1 cellular context compared by ENCODE assay signal in genomic region chr3:184002469-184002868, GRCh38.
TF ChIP-seq lines count a peak whose summit lies in the region.

No MANE protein-coding gene starts in this region.

TF ChIP-seq in H1, 55 proteins besides CTCF, POLR2A, EP300 and RAD21:
- TF ChIP-seq RBBP5 (IDR thresholded peaks at IDR 0.05; ENCODE audit: borderline replicate concordance, low read depth, low read length) (no peak), POU5F1 (IDR thresholded peaks at IDR 0.05; ENCODE audit: low read depth, low read length) (no peak), FOSL1 (IDR thresholded peaks at IDR 0.05; ENCODE audit: insufficient read depth, low read depth, low read length) (no peak), CHD1 (IDR thresholded peaks at IDR 0.05; ENCODE audit: low read depth, low read length) (no peak), NANOG (IDR thresholded peaks at IDR 0.05; ENCODE audit: insufficient read depth, low read depth, low read length, poor library complexity, severe bottlenecking) (no peak), TBP (IDR thresholded peaks at IDR 0.05; ENCODE audit: low read depth, low read length) (no peak), SAP30 (IDR thresholded peaks at IDR 0.05; ENCODE audit: insufficient read depth, insufficient replicate concordance, low read length) (no peak), HDAC6 (IDR thresholded peaks at IDR 0.05; ENCODE audit: low read depth, low read length) (no peak)
- TF ChIP-seq, protein P1, sequence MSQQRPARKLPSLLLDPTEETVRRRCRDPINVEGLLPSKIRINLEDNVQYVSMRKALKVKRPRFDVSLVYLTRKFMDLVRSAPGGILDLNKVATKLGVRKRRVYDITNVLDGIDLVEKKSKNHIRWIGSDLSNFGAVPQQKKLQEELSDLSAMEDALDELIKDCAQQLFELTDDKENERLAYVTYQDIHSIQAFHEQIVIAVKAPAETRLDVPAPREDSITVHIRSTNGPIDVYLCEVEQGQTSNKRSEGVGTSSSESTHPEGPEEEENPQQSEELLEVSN (IDR thresholded peaks at IDR 0.05) = no peak
